9 cellular contexts compared by ENCODE assay signal in the genomic region with DNA sequence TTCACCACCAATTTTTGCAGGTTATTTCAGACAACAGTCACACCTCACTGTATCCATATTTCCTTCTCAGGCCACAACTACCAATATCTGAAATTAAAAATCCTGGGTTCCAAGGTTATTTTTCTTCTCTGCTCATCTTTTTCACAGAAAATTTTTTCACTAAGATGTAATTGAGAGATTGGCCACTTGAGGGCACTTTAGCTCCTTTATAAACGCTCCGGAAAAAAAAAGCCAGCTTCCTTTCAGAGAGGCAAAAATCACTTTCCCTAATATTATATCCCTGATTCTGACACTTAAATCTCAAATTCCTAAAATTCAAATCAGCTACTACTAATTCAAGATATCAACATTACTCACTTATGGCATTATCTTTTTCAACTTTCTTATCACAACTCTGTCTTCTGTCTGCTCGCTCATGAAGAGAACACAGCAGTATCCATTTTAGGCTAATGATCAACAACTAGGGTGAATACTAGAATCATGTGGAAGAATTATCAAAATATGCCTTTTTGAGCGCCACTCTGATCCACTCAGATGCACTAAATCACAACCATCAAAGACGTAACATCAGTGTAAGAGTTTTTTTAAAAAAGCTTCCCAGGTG.
DNase-seq lines count a peak whose midpoint lies in the region; ATAC-seq and TF ChIP-seq lines count a peak whose summit lies in the region.
"Had no signal": no experiment of that assay in that cellular context is flagged by ENCODE, and none has a peak within 500 bp of the region (broad histone marks: within the 10 kb centered on the region; RNA-seq: fewer than 3 reads in every experiment).

No MANE protein-coding gene starts in this region.

- H3K4me1 ChIP-seq in NT2/D1 (ENCODE audit: insufficient read depth, insufficient read length) = no peaks in the 10 kb centered on the region

- H3K9me3 Mint-ChIP-seq in CD14-positive monocyte (no peaks in the 10 kb centered on the region), neural crest cell (no peaks in the 10 kb centered on the region)
- H3K9me3 Mint-ChIP-seq: stimulated activated naive CD8-positive, alpha-beta T cell treated with anti-CD3 and anti-CD28 coated beads, Interleukin-15, Interleukin-2, amounts not matched to agents 100 ng/mL and 50 ng/mL, for 24 hours had no signal

- H3K36me3 ChIP-seq in H7 (replicated peaks; ENCODE audit: control insufficient read depth, insufficient read depth, low read length) (no peaks in the 10 kb centered on the region), NT2/D1 (ENCODE audit: insufficient read depth, insufficient read length, low read length) (no peaks in the 10 kb centered on the region)

- H3K27me3 ChIP-seq in H7 (ENCODE audit: control insufficient read depth, insufficient read depth, low read length) = no peaks in the 10 kb centered on the region
- no peaks in the 10 kb centered on the region for H3K27me3 ChIP-seq in NT2/D1 (ENCODE audit: insufficient read depth, insufficient read length)

- intact Hi-C loops in CD14-positive monocyte (cut with micrococcal nuclease) = loop anchor here (10.0 kb wide), 2 partner anchors 321 to 581 kb away; partner anchors contain the start of genes RO60 (in 1 of the 2) and UCHL5 (in 1 of the 2)

- H3K9ac ChIP-seq in NT2/D1 (ENCODE audit: insufficient read length, low read depth) = no peak overlapping the region

- no peak overlapping the region for H3K4me3 ChIP-seq in H7 (ENCODE audit: insufficient read depth, low read depth, low read length)
- no peak overlapping the region for H3K4me3 ChIP-seq in NT2/D1 (ENCODE audit: insufficient read length, low read depth)

- DNase-seq in CD14-positive monocyte (ENCODE audit: low spot score) (no peak), H7 (peak; percentile 4), NT2/D1 (ENCODE audit: low read depth, low spot score) (peak; percentile 35), neural crest cell (ENCODE audit: low read depth, low spot score) (peak; percentile 33)
- peak; percentile 12 for DNase-seq in effector CD4-positive, alpha-beta T cell
- DNase-seq in stimulated activated CD4-positive, alpha-beta T cell treated with anti-CD3 and anti-CD28 coated beads, Interleukin-12 subunit alpha, Interleukin-12 subunit beta, amount 100 ng/mL, for 4 hours = no peak
- DNase-seq in activated CD8-positive, alpha-beta memory T cell treated with anti-CD3 and anti-CD28 coated beads, Interleukin-2, amount 50 U/mL, for 4 hours = no peak

- no peak overlapping the region for H3K4me3 Mint-ChIP-seq in CD14-positive monocyte
- H3K4me3 Mint-ChIP-seq in neural crest cell = no peak overlapping the region
- H3K4me3 Mint-ChIP-seq: stimulated activated naive CD8-positive, alpha-beta T cell treated with anti-CD3 and anti-CD28 coated beads, Interleukin-15, Interleukin-2, amounts not matched to agents 100 ng/mL and 50 ng/mL, for 24 hours had no signal

- H3K36me3 Mint-ChIP-seq in CD14-positive monocyte (no peaks in the 10 kb centered on the region), neural crest cell (ENCODE audit: low read depth) (no peaks in the 10 kb centered on the region)

- peak; percentile 83 for TF ChIP-seq CTCF in CD14-positive monocyte (IDR thresholded peaks at IDR 0.05)
- TF ChIP-seq CTCF in neural crest cell (conservative IDR thresholded peaks at IDR 0.05) = peak; percentile 83

- peaks cover 1 to 3% (median 2%) of the 10 kb centered on the region in 3 donors for H3K27me3 Mint-ChIP-seq in CD14-positive monocyte (ENCODE audit: low read depth in 3 of 3)
- H3K27me3 Mint-ChIP-seq in neural crest cell (ENCODE audit: low read depth) = no peaks in the 10 kb centered on the region

- H3K27ac Mint-ChIP-seq in CD14-positive monocyte (no peak overlapping the region), neural crest cell (ENCODE audit: unreplicated experiment) (no peak overlapping the region)
- H3K27ac Mint-ChIP-seq: stimulated activated naive CD8-positive, alpha-beta T cell treated with anti-CD3 and anti-CD28 coated beads, Interleukin-15, Interleukin-2, amounts not matched to agents 100 ng/mL and 50 ng/mL, for 24 hours had no signal

- ATAC-seq in GM18861 (IDR thresholded peaks at IDR 0.05; ENCODE audit: unreplicated experiment) = no peak

- H3K9me3 ChIP-seq in NT2/D1 (ENCODE audit: insufficient read depth, low read length) = no peaks in the 10 kb centered on the region

- H3K4me1 Mint-ChIP-seq in CD14-positive monocyte (peaks cover 5% of the 10 kb centered on the region), neural crest cell (no peaks in the 10 kb centered on the region)

Comparison
In these comparisons a context has a peak if more than half of its experiments do, and no peak if none do; other contexts are left out.
1. DNase-seq: peak in H7 (single experiment), NT2/D1 (single experiment), effector CD4-positive, alpha-beta T cell (single experiment) and neural crest cell (single experiment); none in CD14-positive monocyte (single experiment), stimulated activated CD4-positive, alpha-beta T cell treated with anti-CD3 and anti-CD28 coated beads, Interleukin-12 subunit alpha, Interleukin-12 subunit beta, amount 100 ng/mL, for 4 hours (single experiment) and activated CD8-positive, alpha-beta memory T cell treated with anti-CD3 and anti-CD28 coated beads, Interleukin-2, amount 50 U/mL, for 4 hours (single experiment).